Comparison of ENCODE assay signal across 1 cellular context in the genomic region with DNA sequence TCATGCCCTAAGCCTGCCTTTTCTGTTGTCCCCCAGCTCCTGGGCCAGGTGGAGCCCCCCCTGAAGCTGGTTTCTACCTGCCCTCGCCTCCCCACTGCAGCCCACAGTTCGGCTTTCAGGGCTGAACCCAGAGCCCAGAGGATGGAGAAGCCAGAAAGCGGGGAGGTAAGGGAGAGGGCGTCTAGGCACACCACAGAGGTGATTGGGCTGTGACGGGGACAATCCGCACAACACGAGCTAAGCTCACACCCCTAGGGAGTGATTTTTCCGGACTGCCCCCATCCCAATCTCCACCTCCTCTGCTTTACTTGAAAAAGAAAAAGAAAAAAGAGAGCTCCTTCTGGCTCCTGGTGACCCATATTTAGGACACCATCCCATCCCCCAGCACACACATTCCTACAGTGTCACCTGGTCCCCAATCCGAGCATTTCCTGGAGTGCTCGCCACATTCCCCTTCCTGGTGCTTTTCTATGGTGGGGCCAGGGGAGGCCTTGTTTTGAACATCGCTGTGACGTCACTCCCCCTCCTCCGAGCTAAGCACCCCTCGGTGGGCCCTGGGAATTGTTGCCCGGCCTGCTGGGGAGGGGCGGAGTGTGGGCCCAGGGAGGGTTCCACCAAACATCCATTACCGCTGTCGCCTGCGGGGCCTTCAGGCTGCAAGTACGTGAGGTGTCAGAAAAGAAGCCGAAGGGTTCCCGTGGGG.
TF ChIP-seq lines count a peak whose summit lies in the region.

No MANE protein-coding gene starts in this region.

TF ChIP-seq in HepG2, 621 proteins besides CTCF, POLR2A, EP300 and RAD21 (continued from another document and continues in another):
- no peak for TF ChIP-seq TEAD2 (CRISPR knock-in tag; IDR thresholded peaks at IDR 0.05)
- TF ChIP-seq, protein P1, sequence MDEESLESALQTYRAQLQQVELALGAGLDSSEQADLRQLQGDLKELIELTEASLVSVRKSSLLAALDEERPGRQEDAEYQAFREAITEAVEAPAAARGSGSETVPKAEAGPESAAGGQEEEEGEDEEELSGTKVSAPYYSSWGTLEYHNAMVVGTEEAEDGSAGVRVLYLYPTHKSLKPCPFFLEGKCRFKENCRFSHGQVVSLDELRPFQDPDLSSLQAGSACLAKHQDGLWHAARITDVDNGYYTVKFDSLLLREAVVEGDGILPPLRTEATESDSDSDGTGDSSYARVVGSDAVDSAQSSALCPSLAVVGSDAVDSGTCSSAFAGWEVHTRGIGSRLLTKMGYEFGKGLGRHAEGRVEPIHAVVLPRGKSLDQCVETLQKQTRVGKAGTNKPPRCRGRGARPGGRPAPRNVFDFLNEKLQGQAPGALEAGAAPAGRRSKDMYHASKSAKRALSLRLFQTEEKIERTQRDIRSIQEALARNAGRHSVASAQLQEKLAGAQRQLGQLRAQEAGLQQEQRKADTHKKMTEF (CRISPR knock-in tag; IDR thresholded peaks at IDR 0.05), result no peak
- TF ChIP-seq KDM1A (CRISPR knock-in tag; IDR thresholded peaks at IDR 0.05), result no peak
- no peak for TF ChIP-seq ZMYM2 (CRISPR knock-in tag; IDR thresholded peaks at IDR 0.05)
- TF ChIP-seq, protein P2, sequence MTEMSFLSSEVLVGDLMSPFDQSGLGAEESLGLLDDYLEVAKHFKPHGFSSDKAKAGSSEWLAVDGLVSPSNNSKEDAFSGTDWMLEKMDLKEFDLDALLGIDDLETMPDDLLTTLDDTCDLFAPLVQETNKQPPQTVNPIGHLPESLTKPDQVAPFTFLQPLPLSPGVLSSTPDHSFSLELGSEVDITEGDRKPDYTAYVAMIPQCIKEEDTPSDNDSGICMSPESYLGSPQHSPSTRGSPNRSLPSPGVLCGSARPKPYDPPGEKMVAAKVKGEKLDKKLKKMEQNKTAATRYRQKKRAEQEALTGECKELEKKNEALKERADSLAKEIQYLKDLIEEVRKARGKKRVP (CRISPR knock-in tag; IDR thresholded peaks at IDR 0.05), result no peak
- no peak for TF ChIP-seq ZNF644 (CRISPR knock-in tag; IDR thresholded peaks at IDR 0.05; ENCODE audit: low read depth)
- TF ChIP-seq FOXA1 (IDR thresholded peaks at IDR 0.05), result no peak
- TF ChIP-seq FOXA1 (CRISPR knock-in tag; IDR thresholded peaks at IDR 0.05), result no peak
- TF ChIP-seq, protein P3, sequence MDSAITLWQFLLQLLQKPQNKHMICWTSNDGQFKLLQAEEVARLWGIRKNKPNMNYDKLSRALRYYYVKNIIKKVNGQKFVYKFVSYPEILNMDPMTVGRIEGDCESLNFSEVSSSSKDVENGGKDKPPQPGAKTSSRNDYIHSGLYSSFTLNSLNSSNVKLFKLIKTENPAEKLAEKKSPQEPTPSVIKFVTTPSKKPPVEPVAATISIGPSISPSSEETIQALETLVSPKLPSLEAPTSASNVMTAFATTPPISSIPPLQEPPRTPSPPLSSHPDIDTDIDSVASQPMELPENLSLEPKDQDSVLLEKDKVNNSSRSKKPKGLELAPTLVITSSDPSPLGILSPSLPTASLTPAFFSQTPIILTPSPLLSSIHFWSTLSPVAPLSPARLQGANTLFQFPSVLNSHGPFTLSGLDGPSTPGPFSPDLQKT (CRISPR knock-in tag; IDR thresholded peaks at IDR 0.05; ENCODE audit: borderline replicate concordance), result no peak
- TF ChIP-seq, protein P4, sequence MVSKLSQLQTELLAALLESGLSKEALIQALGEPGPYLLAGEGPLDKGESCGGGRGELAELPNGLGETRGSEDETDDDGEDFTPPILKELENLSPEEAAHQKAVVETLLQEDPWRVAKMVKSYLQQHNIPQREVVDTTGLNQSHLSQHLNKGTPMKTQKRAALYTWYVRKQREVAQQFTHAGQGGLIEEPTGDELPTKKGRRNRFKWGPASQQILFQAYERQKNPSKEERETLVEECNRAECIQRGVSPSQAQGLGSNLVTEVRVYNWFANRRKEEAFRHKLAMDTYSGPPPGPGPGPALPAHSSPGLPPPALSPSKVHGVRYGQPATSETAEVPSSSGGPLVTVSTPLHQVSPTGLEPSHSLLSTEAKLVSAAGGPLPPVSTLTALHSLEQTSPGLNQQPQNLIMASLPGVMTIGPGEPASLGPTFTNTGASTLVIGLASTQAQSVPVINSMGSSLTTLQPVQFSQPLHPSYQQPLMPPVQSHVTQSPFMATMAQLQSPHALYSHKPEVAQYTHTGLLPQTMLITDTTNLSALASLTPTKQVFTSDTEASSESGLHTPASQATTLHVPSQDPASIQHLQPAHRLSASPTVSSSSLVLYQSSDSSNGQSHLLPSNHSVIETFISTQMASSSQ (IDR thresholded peaks at IDR 0.05; ENCODE audit: low read depth), result no peak
- TF ChIP-seq, protein P4 (CRISPR knock-in tag; IDR thresholded peaks at IDR 0.05; ENCODE audit: borderline replicate concordance), result no peak
- TF ChIP-seq, protein P5, sequence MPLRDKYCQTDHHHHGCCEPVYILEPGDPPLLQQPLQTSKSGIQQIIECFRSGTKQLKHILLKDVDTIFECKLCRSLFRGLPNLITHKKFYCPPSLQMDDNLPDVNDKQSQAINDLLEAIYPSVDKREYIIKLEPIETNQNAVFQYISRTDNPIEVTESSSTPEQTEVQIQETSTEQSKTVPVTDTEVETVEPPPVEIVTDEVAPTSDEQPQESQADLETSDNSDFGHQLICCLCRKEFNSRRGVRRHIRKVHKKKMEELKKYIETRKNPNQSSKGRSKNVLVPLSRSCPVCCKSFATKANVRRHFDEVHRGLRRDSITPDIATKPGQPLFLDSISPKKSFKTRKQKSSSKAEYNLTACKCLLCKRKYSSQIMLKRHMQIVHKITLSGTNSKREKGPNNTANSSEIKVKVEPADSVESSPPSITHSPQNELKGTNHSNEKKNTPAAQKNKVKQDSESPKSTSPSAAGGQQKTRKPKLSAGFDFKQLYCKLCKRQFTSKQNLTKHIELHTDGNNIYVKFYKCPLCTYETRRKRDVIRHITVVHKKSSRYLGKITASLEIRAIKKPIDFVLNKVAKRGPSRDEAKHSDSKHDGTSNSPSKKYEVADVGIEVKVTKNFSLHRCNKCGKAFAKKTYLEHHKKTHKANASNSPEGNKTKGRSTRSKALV (CRISPR knock-in tag; IDR thresholded peaks at IDR 0.05), result no peak
- TF ChIP-seq, protein P6, sequence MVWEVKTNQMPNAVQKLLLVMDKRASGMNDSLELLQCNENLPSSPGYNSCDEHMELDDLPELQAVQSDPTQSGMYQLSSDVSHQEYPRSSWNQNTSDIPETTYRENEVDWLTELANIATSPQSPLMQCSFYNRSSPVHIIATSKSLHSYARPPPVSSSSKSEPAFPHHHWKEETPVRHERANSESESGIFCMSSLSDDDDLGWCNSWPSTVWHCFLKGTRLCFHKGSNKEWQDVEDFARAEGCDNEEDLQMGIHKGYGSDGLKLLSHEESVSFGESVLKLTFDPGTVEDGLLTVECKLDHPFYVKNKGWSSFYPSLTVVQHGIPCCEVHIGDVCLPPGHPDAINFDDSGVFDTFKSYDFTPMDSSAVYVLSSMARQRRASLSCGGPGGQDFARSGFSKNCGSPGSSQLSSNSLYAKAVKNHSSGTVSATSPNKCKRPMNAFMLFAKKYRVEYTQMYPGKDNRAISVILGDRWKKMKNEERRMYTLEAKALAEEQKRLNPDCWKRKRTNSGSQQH (CRISPR knock-in tag; IDR thresholded peaks at IDR 0.05; ENCODE audit: low read depth), result no peak
- TF ChIP-seq ZNF674 (CRISPR knock-in tag; IDR thresholded peaks at IDR 0.05; ENCODE audit: low read depth), result no peak
- no peak for TF ChIP-seq SMARCE1 (IDR thresholded peaks at IDR 0.05; ENCODE audit: borderline replicate concordance)
- no peak for TF ChIP-seq IKZF4 (CRISPR knock-in tag; IDR thresholded peaks at IDR 0.05; ENCODE audit: borderline replicate concordance, low read depth, not compliant biosample characterization)
- TF ChIP-seq, protein P7, sequence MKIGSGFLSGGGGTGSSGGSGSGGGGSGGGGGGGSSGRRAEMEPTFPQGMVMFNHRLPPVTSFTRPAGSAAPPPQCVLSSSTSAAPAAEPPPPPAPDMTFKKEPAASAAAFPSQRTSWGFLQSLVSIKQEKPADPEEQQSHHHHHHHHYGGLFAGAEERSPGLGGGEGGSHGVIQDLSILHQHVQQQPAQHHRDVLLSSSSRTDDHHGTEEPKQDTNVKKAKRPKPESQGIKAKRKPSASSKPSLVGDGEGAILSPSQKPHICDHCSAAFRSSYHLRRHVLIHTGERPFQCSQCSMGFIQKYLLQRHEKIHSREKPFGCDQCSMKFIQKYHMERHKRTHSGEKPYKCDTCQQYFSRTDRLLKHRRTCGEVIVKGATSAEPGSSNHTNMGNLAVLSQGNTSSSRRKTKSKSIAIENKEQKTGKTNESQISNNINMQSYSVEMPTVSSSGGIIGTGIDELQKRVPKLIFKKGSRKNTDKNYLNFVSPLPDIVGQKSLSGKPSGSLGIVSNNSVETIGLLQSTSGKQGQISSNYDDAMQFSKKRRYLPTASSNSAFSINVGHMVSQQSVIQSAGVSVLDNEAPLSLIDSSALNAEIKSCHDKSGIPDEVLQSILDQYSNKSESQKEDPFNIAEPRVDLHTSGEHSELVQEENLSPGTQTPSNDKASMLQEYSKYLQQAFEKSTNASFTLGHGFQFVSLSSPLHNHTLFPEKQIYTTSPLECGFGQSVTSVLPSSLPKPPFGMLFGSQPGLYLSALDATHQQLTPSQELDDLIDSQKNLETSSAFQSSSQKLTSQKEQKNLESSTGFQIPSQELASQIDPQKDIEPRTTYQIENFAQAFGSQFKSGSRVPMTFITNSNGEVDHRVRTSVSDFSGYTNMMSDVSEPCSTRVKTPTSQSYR (CRISPR knock-in tag; IDR thresholded peaks at IDR 0.05; ENCODE audit: borderline replicate concordance), result peak; percentile 36; the same call in 1 of the 2 replicates
- no peak for TF ChIP-seq ZNF605 (CRISPR knock-in tag; IDR thresholded peaks at IDR 0.05)
- no peak for TF ChIP-seq TCF7 (IDR thresholded peaks at IDR 0.05; ENCODE audit: low read depth)
- no peak for TF ChIP-seq FOXK2 (IDR thresholded peaks at IDR 0.05)
- TF ChIP-seq NFKBIZ (CRISPR knock-in tag; IDR thresholded peaks at IDR 0.05), result no peak
- TF ChIP-seq GTF3A (CRISPR knock-in tag; conservative IDR thresholded peaks at IDR 0.05), result no peak
- TF ChIP-seq ZNF782 (CRISPR knock-in tag; IDR thresholded peaks at IDR 0.05; ENCODE audit: borderline replicate concordance), result no peak
- no peak for TF ChIP-seq ZBTB7B (CRISPR knock-in tag; IDR thresholded peaks at IDR 0.05)
- TF ChIP-seq, protein P8, sequence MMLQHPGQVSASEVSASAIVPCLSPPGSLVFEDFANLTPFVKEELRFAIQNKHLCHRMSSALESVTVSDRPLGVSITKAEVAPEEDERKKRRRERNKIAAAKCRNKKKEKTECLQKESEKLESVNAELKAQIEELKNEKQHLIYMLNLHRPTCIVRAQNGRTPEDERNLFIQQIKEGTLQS (CRISPR knock-in tag; IDR thresholded peaks at IDR 0.05), result no peak
- TF ChIP-seq RARG (CRISPR knock-in tag; IDR thresholded peaks at IDR 0.05; ENCODE audit: low read depth), result 0 out of 2 replicates have a peak, but pooled peaks have one; percentile 3
- TF ChIP-seq POLR2AphosphoS5 (IDR thresholded peaks at IDR 0.05; ENCODE audit: low read depth, low read length), result no peak
- TF ChIP-seq SP4 (CRISPR knock-in tag; IDR thresholded peaks at IDR 0.05), result peak; percentile 46
- TF ChIP-seq ZNF569 (CRISPR knock-in tag; IDR thresholded peaks at IDR 0.05; ENCODE audit: borderline replicate concordance), result no peak
- TF ChIP-seq KLF9 (CRISPR knock-in tag; IDR thresholded peaks at IDR 0.05; ENCODE audit: low read depth), result no peak
- no peak for TF ChIP-seq SIX1 (CRISPR knock-in tag; IDR thresholded peaks at IDR 0.05; ENCODE audit: borderline replicate concordance)
- TF ChIP-seq, protein P9, sequence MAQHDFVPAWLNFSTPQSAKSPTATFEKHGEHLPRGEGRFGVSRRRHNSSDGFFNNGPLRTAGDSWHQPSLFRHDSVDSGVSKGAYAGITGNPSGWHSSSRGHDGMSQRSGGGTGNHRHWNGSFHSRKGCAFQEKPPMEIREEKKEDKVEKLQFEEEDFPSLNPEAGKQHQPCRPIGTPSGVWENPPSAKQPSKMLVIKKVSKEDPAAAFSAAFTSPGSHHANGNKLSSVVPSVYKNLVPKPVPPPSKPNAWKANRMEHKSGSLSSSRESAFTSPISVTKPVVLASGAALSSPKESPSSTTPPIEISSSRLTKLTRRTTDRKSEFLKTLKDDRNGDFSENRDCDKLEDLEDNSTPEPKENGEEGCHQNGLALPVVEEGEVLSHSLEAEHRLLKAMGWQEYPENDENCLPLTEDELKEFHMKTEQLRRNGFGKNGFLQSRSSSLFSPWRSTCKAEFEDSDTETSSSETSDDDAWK (CRISPR knock-in tag; IDR thresholded peaks at IDR 0.05), result no peak
- peak; percentile 83 for TF ChIP-seq ATF7 (IDR thresholded peaks at IDR 0.05)
- no peak for TF ChIP-seq ATF7 (CRISPR knock-in tag; IDR thresholded peaks at IDR 0.05)
- TF ChIP-seq ESRRA (CRISPR knock-in tag; IDR thresholded peaks at IDR 0.05; ENCODE audit: low read depth), result no peak
- TF ChIP-seq ZNF136 (CRISPR knock-in tag; IDR thresholded peaks at IDR 0.05; ENCODE audit: low read depth), result no peak
- no peak for TF ChIP-seq ZSCAN31 (CRISPR knock-in tag; IDR thresholded peaks at IDR 0.05; ENCODE audit: low read depth)
- 0 out of 2 replicates have a peak, but pooled peaks have one; percentile 21 for TF ChIP-seq EED (CRISPR knock-in tag; IDR thresholded peaks at IDR 0.05)
- peak; percentile 30 for TF ChIP-seq TEAD3 (CRISPR knock-in tag; optimal IDR thresholded peaks at IDR 0.05; ENCODE audit: borderline replicate concordance)
- TF ChIP-seq, protein P10, sequence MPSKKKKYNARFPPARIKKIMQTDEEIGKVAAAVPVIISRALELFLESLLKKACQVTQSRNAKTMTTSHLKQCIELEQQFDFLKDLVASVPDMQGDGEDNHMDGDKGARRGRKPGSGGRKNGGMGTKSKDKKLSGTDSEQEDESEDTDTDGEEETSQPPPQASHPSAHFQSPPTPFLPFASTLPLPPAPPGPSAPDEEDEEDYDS (CRISPR knock-in tag; IDR thresholded peaks at IDR 0.05), result no peak
- no peak for TF ChIP-seq JUNB (CRISPR knock-in tag; IDR thresholded peaks at IDR 0.05; ENCODE audit: borderline replicate concordance)
- TF ChIP-seq U2AF1 (optimal IDR thresholded peaks at IDR 0.05; ENCODE audit: low read depth, low read length), result no peak
- no peak for TF ChIP-seq ZNF33B (CRISPR knock-in tag; IDR thresholded peaks at IDR 0.05)
